Comparison of ENCODE assay signal across 13 cellular contexts in the genomic region with DNA sequence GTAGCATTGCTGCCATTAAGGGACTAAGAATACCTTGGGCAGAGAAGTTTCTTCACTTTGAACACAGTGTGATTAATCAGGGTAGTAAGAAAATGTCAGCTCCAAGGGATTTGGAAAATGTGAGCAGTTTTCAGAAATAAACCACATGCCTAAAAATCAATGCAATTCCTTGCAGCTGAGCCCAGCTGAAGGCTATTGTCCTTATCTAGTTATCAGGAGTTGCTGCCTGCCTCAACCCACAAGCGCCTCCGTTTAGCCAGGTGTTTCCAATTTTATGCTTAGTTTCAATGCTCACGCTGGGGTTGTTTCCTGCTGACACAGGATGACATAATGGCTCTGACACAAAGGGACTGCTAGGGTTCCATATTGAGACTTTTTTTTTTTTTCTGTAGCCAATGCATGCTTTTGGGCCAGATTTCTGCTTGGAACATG.
DNase-seq lines count a peak whose midpoint lies in the region; ATAC-seq, FAIRE-seq and TF ChIP-seq lines count a peak whose summit lies in the region.
"Had no signal": no experiment of that assay in that cellular context is flagged by ENCODE, and none has a peak within 500 bp of the region (broad histone marks: within the 10 kb centered on the region; RNA-seq: fewer than 3 reads in every experiment).

No MANE protein-coding gene starts in this region.

- H3K36me3 ChIP-seq in astrocyte (ENCODE audit: insufficient read depth, low read length): no peaks in the 10 kb centered on the region
- H3K36me3 ChIP-seq in keratinocyte (ENCODE audit: control insufficient read depth in 2 of 2, extremely low read depth in 1 of 2, insufficient read depth in 2 of 2, low read length in 2 of 2): no peaks in the 10 kb centered on the region
- H3K36me3 ChIP-seq: suprapubic skin had no signal

- H3K79me2 ChIP-seq in astrocyte (ENCODE audit: insufficient read depth, low read length): no peaks in the 10 kb centered on the region
- H3K79me2 ChIP-seq in keratinocyte (ENCODE audit: control insufficient read depth, insufficient read depth, low read length): no peaks in the 10 kb centered on the region

- H3K4me3 ChIP-seq in astrocyte (ENCODE audit: insufficient read depth, low read depth, low read length) (no peak overlapping the region), keratinocyte (ENCODE audit: control insufficient read depth in 2 of 3, extremely low read depth in 1 of 3, insufficient read depth in 2 of 3, low read depth in 1 of 3, low read length in 3 of 3) (peak overlapping the region in 1 of 3 experiments; percentile 10)
- H3K4me3 ChIP-seq: suprapubic skin had no signal

- H3K27ac ChIP-seq in astrocyte (ENCODE audit: low read depth, low read length): peak overlapping the region; percentile 82
- no peak overlapping the region for H3K27ac ChIP-seq in keratinocyte (ENCODE audit: control insufficient read depth, insufficient read depth, low read length)
- H3K27ac ChIP-seq: suprapubic skin had no signal

- peak; percentile 56 for FAIRE-seq in astrocyte (lab: Jason Lieb, UNC)
- peak; percentile 87 for FAIRE-seq in keratinocyte (lab: Jason Lieb, UNC)
- FAIRE-seq: GM12892 had no signal

- no peaks in the 10 kb centered on the region for H3K9me1 ChIP-seq in keratinocyte (ENCODE audit: control insufficient read depth, extremely low read depth, insufficient read depth, low read length)

- no peak overlapping the region for H3K4me3 Mint-ChIP-seq in astrocyte (ENCODE audit: unreplicated experiment)
- H3K4me3 Mint-ChIP-seq: activated CD8-positive, alpha-beta memory T cell treated with anti-CD3 and anti-CD28 coated beads, Interleukin-2, amount 10 ng/mL, durations not matched to agents 7 days and 5 days had no signal

- H3K27me3 Mint-ChIP-seq in astrocyte (ENCODE audit: low read depth, unreplicated experiment): no peaks in the 10 kb centered on the region
- H3K27me3 Mint-ChIP-seq: activated CD8-positive, alpha-beta memory T cell treated with anti-CD3 and anti-CD28 coated beads, Interleukin-2, amount 10 ng/mL, durations not matched to agents 7 days and 5 days had no signal

- DNase-seq in G401 (ENCODE audit: low spot score): peak; percentile 8
- DNase-seq in HT1080 (ENCODE audit: low read depth): peak; percentile 54
- DNase-seq in astrocyte (ENCODE audit: low read depth): peak; percentile 98
- peak; percentile 21 for DNase-seq in keratinocyte (ENCODE audit: low read depth, low spot score)
- DNase-seq in cerebellum (ENCODE audit: low spot score): no peak
- no peak for DNase-seq in KG1 (lab: John Stamatoyannopoulos, UW)
- no peak for DNase-seq in medulla oblongata (ENCODE audit: extremely low spot score)
- DNase-seq: activated CD8-positive, alpha-beta memory T cell treated with anti-CD3 and anti-CD28 coated beads, Interleukin-2, amount 10 ng/mL, durations not matched to agents 7 days and 5 days; erythroblast; NCI-H82 had no signal

- H3K4me1 ChIP-seq in astrocyte (ENCODE audit: insufficient read depth, low read length): peaks cover 35% of the 10 kb centered on the region
- peaks cover 27% of the 10 kb centered on the region for H3K4me1 ChIP-seq in keratinocyte (ENCODE audit: control insufficient read depth, extremely low read depth, insufficient read depth, low read length)

- dilution Hi-C loops in keratinocyte (cut with MboI; ENCODE audit: extremely low pct_ligation_motif_present, low sequenced_read_pairs): no loop called here

- H2AFZ ChIP-seq in astrocyte (ENCODE audit: low read depth, low read length) (no peak overlapping the region), keratinocyte (ENCODE audit: control insufficient read depth, low read length) (no peak overlapping the region)

- peak overlapping the region; percentile 72 for H3K4me2 ChIP-seq in astrocyte (ENCODE audit: low read length)
- H3K4me2 ChIP-seq in keratinocyte (ENCODE audit: control insufficient read depth, extremely low read depth, insufficient read depth, low read depth, low read length): peak overlapping the region; percentile 20

- TF ChIP-seq CTCF in astrocyte (IDR thresholded peaks at IDR 0.05; ENCODE audit: insufficient read depth, low read depth, low read length) (no peak), keratinocyte (optimal IDR thresholded peaks at IDR 0.05 in 1 of 3, IDR thresholded peaks at IDR 0.05 in 1 of 3, conservative IDR thresholded peaks at IDR 0.05 in 1 of 3; ENCODE audit: extremely low read depth in 1 of 3, insufficient read depth in 2 of 3, low read length in 3 of 3) (no peak)

- H3K4me1 Mint-ChIP-seq in astrocyte (ENCODE audit: low read depth, unreplicated experiment): peaks cover 32% of the 10 kb centered on the region
- H3K4me1 Mint-ChIP-seq: activated CD8-positive, alpha-beta memory T cell treated with anti-CD3 and anti-CD28 coated beads, Interleukin-2, amount 10 ng/mL, durations not matched to agents 7 days and 5 days had no signal

- H3K9ac ChIP-seq in astrocyte (ENCODE audit: low read length): peak overlapping the region; percentile 51
- no peak overlapping the region for H3K9ac ChIP-seq in keratinocyte (ENCODE audit: control insufficient read depth, extremely low read depth, insufficient read depth, low read length)

- H4K20me1 ChIP-seq in astrocyte (ENCODE audit: insufficient read depth, low read length): no peaks in the 10 kb centered on the region
- H4K20me1 ChIP-seq in keratinocyte (ENCODE audit: control insufficient read depth, extremely low read depth, insufficient read depth, low read length): no peaks in the 10 kb centered on the region

- no peaks in the 10 kb centered on the region for H3K9me3 ChIP-seq in astrocyte (ENCODE audit: insufficient read depth, low read depth, low read length)
- no peaks in the 10 kb centered on the region for H3K9me3 ChIP-seq in keratinocyte (ENCODE audit: control insufficient read depth, low read depth, low read length)
- H3K9me3 ChIP-seq: suprapubic skin had no signal

- H3K9me3 Mint-ChIP-seq in astrocyte (ENCODE audit: unreplicated experiment): peaks cover 10% of the 10 kb centered on the region

- H3K27me3 ChIP-seq in astrocyte (ENCODE audit: insufficient read depth, low read length): no peaks in the 10 kb centered on the region
- H3K27me3 ChIP-seq in keratinocyte (ENCODE audit: control insufficient read depth, extremely low read depth, insufficient read depth, low read length): no peaks in the 10 kb centered on the region
- H3K27me3 ChIP-seq: suprapubic skin had no signal

- H3K27ac Mint-ChIP-seq in astrocyte (ENCODE audit: unreplicated experiment): peak overlapping the region; percentile 56
- H3K27ac Mint-ChIP-seq: activated CD8-positive, alpha-beta memory T cell treated with anti-CD3 and anti-CD28 coated beads, Interleukin-2, amount 10 ng/mL, durations not matched to agents 7 days and 5 days had no signal

- in situ Hi-C loops in G401 (cut with HindIII; ENCODE audit: low sequenced_read_pairs): no loop called here

- ATAC-seq in GM21515 (IDR thresholded peaks at IDR 0.05; ENCODE audit: unreplicated experiment): no peak
- ATAC-seq: activated CD8-positive, alpha-beta memory T cell treated with anti-CD3 and anti-CD28 coated beads, Interleukin-2, amount 10 ng/mL, durations not matched to agents 7 days and 5 days had no signal

- H3K36me3 Mint-ChIP-seq in astrocyte (ENCODE audit: low read depth, unreplicated experiment): peaks cover 2% of the 10 kb centered on the region

Comparison
In these comparisons a context has a peak if more than half of its experiments do, and no peak if none do; other contexts are left out.
1. DNase-seq: peak in G401 (single experiment), HT1080 (single experiment), astrocyte (single experiment) and keratinocyte (single experiment); none in cerebellum (single experiment), KG1 (single experiment) and medulla oblongata (single experiment).